In the genomic region with DNA sequence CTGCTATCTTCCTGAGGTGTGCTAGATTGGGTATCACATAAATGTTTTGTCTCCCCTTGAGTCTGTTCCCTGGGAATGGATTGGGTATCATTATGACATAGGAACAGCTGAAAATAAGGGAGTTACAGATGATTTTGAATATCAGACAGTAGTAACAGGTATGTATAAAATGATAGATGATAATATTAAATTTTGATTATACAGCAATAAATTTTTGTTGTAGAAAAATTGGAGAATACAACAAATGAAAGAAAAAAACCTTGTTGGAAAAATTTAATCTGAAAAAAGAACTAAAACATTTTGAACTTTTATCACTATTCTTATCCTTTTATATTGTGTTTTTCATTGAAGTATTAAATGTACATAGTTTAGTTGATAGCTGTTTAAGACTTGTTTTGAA, we compare ENCODE assay signal across 2 cellular contexts.
TF ChIP-seq lines count a peak whose summit lies in the region.

No MANE protein-coding gene starts in this region.

TF ChIP-seq in A549, 52 proteins besides CTCF, POLR2A, EP300 and RAD21 (continued from another document):
- no peak for TF ChIP-seq TFCP2L1 (CRISPR knock-in tag; IDR thresholded peaks at IDR 0.05)
TF ChIP-seq in A549: peak in this region for 1.

TF ChIP-seq in K562, 482 proteins besides CTCF, POLR2A, EP300 and RAD21 (continued from another document):
- TF ChIP-seq SIX5 (IDR thresholded peaks at IDR 0.05; ENCODE audit: borderline replicate concordance in 1 of 2, insufficient read depth in 1 of 2, low read depth in 1 of 2, low read length in 2 of 2) (no peak), ZNF274 (IDR thresholded peaks at IDR 0.05; ENCODE audit: borderline replicate concordance, low read depth, low read length) (no peak), IFI16 (CRISPR knock-in tag; IDR thresholded peaks at IDR 0.05) (no peak), C11orf30 (IDR thresholded peaks at IDR 0.05; ENCODE audit: low read depth) (peak; percentile 51; the same call in 1 of the 2 replicates), POLR3A (IDR thresholded peaks at IDR 0.05; ENCODE audit: borderline replicate concordance, extremely low read depth, insufficient read depth, insufficient read length) (no peak), ZBED1 (IDR thresholded peaks at IDR 0.05) (no peak), ZNF316 (IDR thresholded peaks at IDR 0.05) (peak; percentile 80), RHOXF2B (CRISPR knock-in tag; conservative IDR thresholded peaks at IDR 0.05) (no peak)
- TF ChIP-seq, protein P1, sequence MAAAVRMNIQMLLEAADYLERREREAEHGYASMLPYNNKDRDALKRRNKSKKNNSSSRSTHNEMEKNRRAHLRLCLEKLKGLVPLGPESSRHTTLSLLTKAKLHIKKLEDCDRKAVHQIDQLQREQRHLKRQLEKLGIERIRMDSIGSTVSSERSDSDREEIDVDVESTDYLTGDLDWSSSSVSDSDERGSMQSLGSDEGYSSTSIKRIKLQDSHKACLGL (CRISPR knock-in tag; IDR thresholded peaks at IDR 0.05; ENCODE audit: borderline replicate concordance, poor library complexity, severe bottlenecking), result no peak
TF ChIP-seq in K562: peak in this region for 2.
